ENCODE assay signal across 17 cellular contexts in the genomic region with DNA sequence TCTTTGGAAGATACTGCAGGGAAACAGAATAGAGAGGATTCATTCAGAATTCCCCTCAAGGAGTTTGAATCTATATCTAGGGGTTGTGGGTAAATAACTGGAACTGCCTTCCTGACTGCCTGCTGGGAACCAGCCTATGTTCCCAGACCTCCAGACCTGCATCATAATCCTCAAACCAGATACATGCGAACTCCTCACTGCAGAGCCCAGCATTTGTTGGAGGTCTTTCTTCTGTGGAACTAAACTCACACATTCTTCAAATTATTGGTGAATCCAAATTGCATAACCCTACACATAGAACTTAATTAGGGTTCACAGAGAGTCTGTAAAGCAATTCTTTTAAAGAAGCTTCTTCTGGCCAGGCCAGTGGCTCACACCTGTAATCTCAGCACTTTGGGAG. TPM values are rescaled to one million over a fixed set of nuclear protein-coding genes. Genes with fewer than 3 reads are reported as not detected.
"Had no signal": no experiment of that assay in that cellular context is flagged by ENCODE, and none has a peak within 500 bp of the region (broad histone marks: within the 10 kb centered on the region; RNA-seq: fewer than 3 reads in every experiment).

No MANE protein-coding gene starts in this region.

- H3K27ac Mint-ChIP-seq: activated naive CD8-positive, alpha-beta T cell; stimulated activated effector memory CD8-positive, alpha-beta T cell treated with anti-CD3 and anti-CD28 coated beads, Interleukin-12 subunit alpha, Interleukin-12 subunit beta, amount 100 ng/mL, for 72 hours had no signal

- H3K27ac ChIP-seq: coronary artery, pancreas, thoracic aorta, upper lobe of left lung had no signal

- H3K9me3 Mint-ChIP-seq: central memory CD8-positive, alpha-beta T cell had no signal

- H3K4me1 Mint-ChIP-seq: central memory CD8-positive, alpha-beta T cell had no signal

- H3K4me3 Mint-ChIP-seq: central memory CD8-positive, alpha-beta T cell; effector memory CD8-positive, alpha-beta T cell; stimulated activated effector memory CD8-positive, alpha-beta T cell treated with anti-CD3 and anti-CD28 coated beads, Interleukin-12 subunit alpha, Interleukin-12 subunit beta, amount 100 ng/mL, for 72 hours; T-helper 2 cell treated with Interferon-gamma antibody and Interleukin-4, amounts not matched to agents 5 μg/mL and 100 μg/mL, for 36 hours had no signal

- H3K4me1 ChIP-seq: pancreas had no signal

- H3K27me3 Mint-ChIP-seq: activated naive CD8-positive, alpha-beta T cell; central memory CD8-positive, alpha-beta T cell; effector memory CD8-positive, alpha-beta T cell had no signal

- H3K27me3 ChIP-seq: pancreas, upper lobe of left lung had no signal

- H3K9me3 ChIP-seq: pancreas, thoracic aorta had no signal

- FAIRE-seq: pancreas, TTC549 had no signal

- DNase-seq: activated CD4-positive, alpha-beta T cell treated with anti-CD3 and anti-CD28 coated beads, Interleukin-2, amount 50 U/mL, for 4 hours; activated gamma-delta T cell treated with Interleukin-2 at 50 U/mL for 16 hours; amniotic stem cell; effector memory CD8-positive, alpha-beta T cell; foreskin fibroblast; pancreas; stimulated activated CD4-positive, alpha-beta T cell treated with anti-CD3 and anti-CD28 coated beads, Interleukin-4, amount 100 ng/mL, for 24 hours; upper lobe of left lung had no signal

- H3K36me3 Mint-ChIP-seq: stimulated activated effector memory CD8-positive, alpha-beta T cell treated with anti-CD3 and anti-CD28 coated beads, Interleukin-12 subunit alpha, Interleukin-12 subunit beta, amount 100 ng/mL, for 72 hours had no signal

- H3K36me3 ChIP-seq: pancreas, thoracic aorta, upper lobe of left lung had no signal

- H3K4me3 ChIP-seq: coronary artery, lung, pancreas, upper lobe of left lung had no signal

RNA-seq across cellular contexts. Expression of a gene that starts 40.9 kb away (rescaled TPM):
- total RNA-seq: myocyte, upper lobe of left lung had no signal
